32 cellular contexts compared by ENCODE assay signal in genomic region chr1:247552231-247552630, GRCh38. TPM values are rescaled to one million over a fixed set of nuclear protein-coding genes. Genes with fewer than 3 reads are reported as not detected.
"Had no signal": no experiment of that assay in that cellular context is flagged by ENCODE, and none has a peak within 500 bp of the region (broad histone marks: within the 10 kb centered on the region; RNA-seq: fewer than 3 reads in every experiment).

No MANE protein-coding gene starts in this region.

- H3K9me3 Mint-ChIP-seq: immature natural killer cell, memory B cell had no signal

- H3K27ac Mint-ChIP-seq: brain, immature natural killer cell, memory B cell had no signal

- H3K4me1 ChIP-seq: gastrocnemius medialis, pancreas, psoas muscle, suprapubic skin, tibial artery had no signal

- H3K36me3 Mint-ChIP-seq: activated naive CD8-positive, alpha-beta T cell; brain; immature natural killer cell; memory B cell had no signal

- DNase-seq: activated CD4-positive, alpha-beta T cell treated with anti-CD3 and anti-CD28 coated beads for 4 hours; activated CD4-positive, alpha-beta T cell treated with anti-CD3 and anti-CD28 coated beads, Interleukin-2, amount 50 U/mL, for 4 hours; activated effector memory CD4-positive, alpha-beta T cell treated with Interleukin-2 at 50 U/mL for 16 hours; activated naive CD4-positive, alpha-beta T cell treated with Interleukin-2 at 50 U/mL for 16 hours; activated T-cell treated with anti-CD3 and anti-CD28 coated beads for 4 hours; aorta; cerebellar nuclear complex; dorsolateral prefrontal cortex; effector memory CD4-positive, alpha-beta T cell; gastrocnemius medialis; hypothalamus; immature natural killer cell; pancreas; psoas muscle; stimulated activated CD4-positive, alpha-beta T cell treated with anti-CD3 and anti-CD28 coated beads, Interleukin-15, amount 100 ng/mL, for 24 hours; stimulated activated CD4-positive, alpha-beta T cell treated with anti-CD3 and anti-CD28 coated beads, Interleukin-2, amount 100 ng/mL, for 24 hours; stimulated activated naive CD4-positive, alpha-beta T cell; T-helper 2 cell; tibial artery had no signal

- H3K9me3 ChIP-seq: gastrocnemius medialis, pancreas, psoas muscle, suprapubic skin, tibial artery had no signal

- H3K27me3 Mint-ChIP-seq: brain had no signal

- H3K4me3 ChIP-seq: cardiac muscle cell, coronary artery, dorsolateral prefrontal cortex, gastrocnemius medialis, pancreas, psoas muscle, suprapubic skin, tibial artery had no signal

- H3K27ac ChIP-seq: cardiac muscle cell, coronary artery, dorsolateral prefrontal cortex, gastrocnemius medialis, pancreas, psoas muscle, suprapubic skin, tibial artery, VCaP had no signal

- H3K27me3 ChIP-seq: cardiac muscle cell, dorsolateral prefrontal cortex, gastrocnemius medialis, pancreas, suprapubic skin, tibial artery had no signal

- H3K4me3 Mint-ChIP-seq: activated naive CD8-positive, alpha-beta T cell; brain; immature natural killer cell; memory B cell had no signal

- H3K36me3 ChIP-seq: cardiac muscle cell, gastrocnemius medialis, pancreas, suprapubic skin, tibial artery had no signal

- H3K4me1 Mint-ChIP-seq: brain had no signal

- ATAC-seq: gastrocnemius medialis, pancreas, psoas muscle had no signal

RNA-seq across cellular contexts. Expression of gene GCSAML, which starts 3.3 kb away (rescaled TPM):
- total RNA-seq: cardiac muscle cell, suprapubic skin had no signal
- polyA plus RNA-seq: aorta, cardiac muscle cell, neural cell had no signal

RNA-seq across cellular contexts. Expression of gene OR2C3, which starts 16.0 kb away (rescaled TPM):
- total RNA-seq: aorta, cardiac muscle cell, gastrocnemius medialis, lower leg skin, pancreas, psoas muscle, suprapubic skin had no signal
- polyA plus RNA-seq: aorta, cardiac muscle cell, immature natural killer cell, neural cell had no signal

RNA-seq across cellular contexts. Expression of gene OR2G2, which starts 35.9 kb away (rescaled TPM):
- total RNA-seq: aorta, cardiac muscle cell, dorsolateral prefrontal cortex, gastrocnemius medialis, kidney epithelial cell, lower leg skin, mononuclear cell, pancreas, psoas muscle, suprapubic skin, ureter had no signal
- polyA plus RNA-seq: adipose tissue, aorta, cardiac muscle cell, immature natural killer cell, neural cell, pancreas, psoas muscle had no signal

RNA-seq across cellular contexts. Expression of gene OR2G3, which starts 53.2 kb away (rescaled TPM):
- total RNA-seq: aorta, cardiac muscle cell, dorsolateral prefrontal cortex, gastrocnemius medialis, kidney epithelial cell, lower leg skin, mononuclear cell, pancreas, psoas muscle, suprapubic skin, ureter had no signal
- polyA plus RNA-seq: adipose tissue, aorta, cardiac muscle cell, immature natural killer cell, neural cell, pancreas, psoas muscle had no signal
